Comparison of ENCODE assay signal across 15 cellular contexts in the genomic region with DNA sequence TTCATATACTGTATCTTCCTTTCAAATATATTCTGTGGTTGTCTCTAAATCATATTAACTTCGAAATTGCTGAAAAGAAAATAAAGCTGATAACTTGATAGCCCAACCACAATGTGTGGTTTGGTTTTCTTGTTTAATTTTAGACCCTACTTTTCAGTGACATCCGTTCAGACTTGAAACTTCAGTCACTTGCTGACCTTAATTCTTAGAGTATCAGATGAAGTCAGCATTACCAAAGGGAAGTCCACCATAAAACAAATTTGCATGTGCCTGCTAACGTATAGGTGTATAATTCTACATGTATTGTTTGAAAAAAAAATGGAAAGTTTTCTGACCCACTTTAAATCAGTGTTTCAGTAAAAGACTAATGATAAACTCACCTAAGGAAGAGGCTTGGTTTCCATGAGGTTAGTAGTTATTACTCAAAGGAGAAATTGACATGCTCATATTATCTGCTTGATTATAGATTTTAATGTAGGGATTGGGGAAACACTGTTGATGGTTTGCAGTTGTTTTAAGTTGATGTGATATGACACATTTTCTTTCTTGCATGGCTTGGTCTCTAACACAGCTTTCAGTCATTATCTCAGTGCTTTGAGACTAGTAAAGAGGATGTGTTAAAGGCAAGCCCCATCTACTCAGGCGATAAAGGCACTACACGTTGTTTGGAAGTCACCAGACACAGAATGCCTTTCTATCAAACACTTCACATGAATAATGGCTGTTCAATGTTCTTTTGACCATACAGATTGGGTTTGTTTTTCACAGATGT.
DNase-seq lines count a peak whose midpoint lies in the region; ATAC-seq lines count a peak whose summit lies in the region.
"Had no signal": no experiment of that assay in that cellular context is flagged by ENCODE, and none has a peak within 500 bp of the region (broad histone marks: within the 10 kb centered on the region; RNA-seq: fewer than 3 reads in every experiment).

No MANE protein-coding gene starts in this region.

- no peaks in the 10 kb centered on the region for H3K27me3 ChIP-seq in BLaER1 treated with 17β-estradiol and CSF1 and Interleukin-3, amounts not matched to agents 10 nM and 100 nM

- H3K36me3 ChIP-seq in BLaER1 treated with 17β-estradiol and CSF1 and Interleukin-3, amounts not matched to agents 10 nM and 100 nM: no peaks in the 10 kb centered on the region
- H3K36me3 ChIP-seq: WERI-Rb-1 had no signal

- no peak for DNase-seq in stimulated activated CD4-positive, alpha-beta T cell treated with anti-CD3 and anti-CD28 coated beads, Interleukin-4, amount 100 ng/mL, for 1 hour
- DNase-seq in NCI-H1417 treated with DMSO at 0.1 percent for 48 hours (lab: John Stamatoyannopoulos, UW): no peak
- DNase-seq in NCI-H1930 (lab: John Stamatoyannopoulos, UW): no peak
- DNase-seq in activated CD4-positive, alpha-beta T cell treated with anti-CD3 and anti-CD28 coated beads for 1 hour: no peak
- DNase-seq: activated T-cell treated with anti-CD3 and anti-CD28 coated beads, Interleukin-2, amount 50 U/mL, for 48 hours; EL; GM23248; midbrain; NCI-H2171; right cardiac atrium; WERI-Rb-1 had no signal

- H3K4me1 ChIP-seq in BLaER1 treated with 17β-estradiol and CSF1 and Interleukin-3, amounts not matched to agents 10 nM and 100 nM: peaks cover 4 to 24% (median 17%) of the 10 kb centered on the region in 10 experiments; a peak in 15 of 20 replicates

- ATAC-seq in GM19023 (IDR thresholded peaks at IDR 0.05; ENCODE audit: unreplicated experiment): peak; percentile 73
- ATAC-seq in GM21825 (IDR thresholded peaks at IDR 0.05; ENCODE audit: unreplicated experiment): peak; percentile 86
- ATAC-seq in HG03354 (IDR thresholded peaks at IDR 0.05; ENCODE audit: poor library complexity, severe bottlenecking, unreplicated experiment): peak; percentile 78
- ATAC-seq: right cardiac atrium had no signal

- H3K9ac ChIP-seq in BLaER1 treated with 17β-estradiol and CSF1 and Interleukin-3, amounts not matched to agents 10 nM and 100 nM: no peak overlapping the region
- H3K9ac ChIP-seq: GM23248 had no signal

- peak overlapping the region in 9 of 11 experiments; percentile 16 to 69 (median 52); a peak in 15 of 22 replicates for H3K4me2 ChIP-seq in BLaER1 treated with 17β-estradiol and CSF1 and Interleukin-3, amounts not matched to agents 10 nM and 100 nM

- no peaks in the 10 kb centered on the region for H4K20me1 ChIP-seq in BLaER1 treated with 17β-estradiol and CSF1 and Interleukin-3, amounts not matched to agents 10 nM and 100 nM

- H3K27ac ChIP-seq in BLaER1 treated with 17β-estradiol and CSF1 and Interleukin-3, amounts not matched to agents 10 nM and 100 nM: no peak overlapping the region
- H3K27ac ChIP-seq: GM23248, WERI-Rb-1 had no signal

- no peaks in the 10 kb centered on the region for H3K9me3 ChIP-seq in BLaER1 treated with 17β-estradiol and CSF1 and Interleukin-3, amounts not matched to agents 10 nM and 100 nM (replicated peaks in 1 of 11)

- no peak overlapping the region for H3K4me3 ChIP-seq in BLaER1 treated with 17β-estradiol and CSF1 and Interleukin-3, amounts not matched to agents 10 nM and 100 nM
- H3K4me3 ChIP-seq: GM23248 had no signal
